Comparison of ENCODE assay signal across 1 cellular context in the genomic region with DNA sequence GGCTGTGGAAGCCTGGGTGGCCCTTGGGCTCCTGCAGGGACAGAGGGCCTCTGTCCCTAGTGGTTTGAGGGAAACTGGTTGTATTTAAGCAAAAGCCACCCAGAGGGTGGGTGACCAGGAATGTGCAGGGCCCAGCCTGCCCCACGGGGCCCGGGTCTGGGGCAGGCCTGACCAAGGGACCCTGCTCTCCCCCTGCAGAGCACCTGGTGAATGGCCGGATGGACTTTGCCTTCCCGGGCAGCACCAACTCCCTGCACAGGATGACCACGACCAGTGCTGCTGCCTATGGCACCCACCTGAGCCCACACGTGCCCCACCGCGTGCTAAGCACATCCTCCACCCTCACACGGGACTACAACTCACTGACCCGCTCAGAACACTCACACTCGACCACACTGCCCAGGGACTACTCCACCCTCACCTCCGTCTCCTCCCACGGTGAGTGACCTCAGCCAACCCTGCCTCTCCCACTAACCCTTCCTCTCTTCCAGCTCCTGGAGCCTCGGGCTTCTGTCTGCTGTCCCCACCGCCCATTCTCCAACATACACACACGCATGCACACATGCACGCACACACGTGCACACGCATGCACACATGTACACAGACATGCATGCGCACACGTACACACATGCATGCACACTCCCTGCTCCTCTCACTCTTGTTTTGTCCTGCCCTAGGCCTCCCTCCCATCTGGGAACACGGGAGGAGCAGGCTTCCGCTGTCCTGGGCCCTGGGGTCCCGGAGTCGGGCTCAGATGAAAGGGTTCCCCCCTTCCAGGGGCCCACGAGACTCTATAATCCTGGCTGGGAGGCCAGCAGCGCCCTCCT.
TF ChIP-seq lines count a peak whose summit lies in the region.

No MANE protein-coding gene starts in this region.

TF ChIP-seq in K562, 482 proteins besides CTCF, POLR2A, EP300 and RAD21 (continued from another document and continues in another):
- TF ChIP-seq, protein P1, sequence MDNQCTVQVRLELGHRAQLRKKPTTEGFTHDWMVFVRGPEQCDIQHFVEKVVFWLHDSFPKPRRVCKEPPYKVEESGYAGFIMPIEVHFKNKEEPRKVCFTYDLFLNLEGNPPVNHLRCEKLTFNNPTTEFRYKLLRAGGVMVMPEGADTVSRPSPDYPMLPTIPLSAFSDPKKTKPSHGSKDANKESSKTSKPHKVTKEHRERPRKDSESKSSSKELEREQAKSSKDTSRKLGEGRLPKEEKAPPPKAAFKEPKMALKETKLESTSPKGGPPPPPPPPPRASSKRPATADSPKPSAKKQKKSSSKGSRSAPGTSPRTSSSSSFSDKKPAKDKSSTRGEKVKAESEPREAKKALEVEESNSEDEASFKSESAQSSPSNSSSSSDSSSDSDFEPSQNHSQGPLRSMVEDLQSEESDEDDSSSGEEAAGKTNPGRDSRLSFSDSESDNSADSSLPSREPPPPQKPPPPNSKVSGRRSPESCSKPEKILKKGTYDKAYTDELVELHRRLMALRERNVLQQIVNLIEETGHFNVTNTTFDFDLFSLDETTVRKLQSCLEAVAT (IDR thresholded peaks at IDR 0.05): peak in 1 of 2 experiments; percentile 50; a peak in 1 of 4 replicates
- no peak for TF ChIP-seq ETV5 (CRISPR knock-in tag; IDR thresholded peaks at IDR 0.05; ENCODE audit: low read depth)
- no peak for TF ChIP-seq TSHZ1 (CRISPR knock-in tag; IDR thresholded peaks at IDR 0.05)
- TF ChIP-seq, protein P2, sequence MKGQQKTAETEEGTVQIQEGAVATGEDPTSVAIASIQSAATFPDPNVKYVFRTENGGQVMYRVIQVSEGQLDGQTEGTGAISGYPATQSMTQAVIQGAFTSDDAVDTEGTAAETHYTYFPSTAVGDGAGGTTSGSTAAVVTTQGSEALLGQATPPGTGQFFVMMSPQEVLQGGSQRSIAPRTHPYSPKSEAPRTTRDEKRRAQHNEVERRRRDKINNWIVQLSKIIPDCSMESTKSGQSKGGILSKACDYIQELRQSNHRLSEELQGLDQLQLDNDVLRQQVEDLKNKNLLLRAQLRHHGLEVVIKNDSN (CRISPR knock-in tag; IDR thresholded peaks at IDR 0.05): peak; percentile 30; the same call in 1 of the 2 replicates
- peak; percentile 21 for TF ChIP-seq HMGN3 (IDR thresholded peaks at IDR 0.05; ENCODE audit: borderline replicate concordance, extremely low read depth, insufficient read length, low read depth, low read length)
- TF ChIP-seq TRIM28 (IDR thresholded peaks at IDR 0.05): no peak
- peak; percentile 34; the same call in 1 of the 2 replicates for TF ChIP-seq ZNF263 (CRISPR knock-in tag; IDR thresholded peaks at IDR 0.05; ENCODE audit: borderline replicate concordance)
- TF ChIP-seq, protein P3, sequence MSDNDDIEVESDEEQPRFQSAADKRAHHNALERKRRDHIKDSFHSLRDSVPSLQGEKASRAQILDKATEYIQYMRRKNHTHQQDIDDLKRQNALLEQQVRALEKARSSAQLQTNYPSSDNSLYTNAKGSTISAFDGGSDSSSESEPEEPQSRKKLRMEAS (CRISPR knock-in tag; IDR thresholded peaks at IDR 0.05): peak; percentile 87
- no peak for TF ChIP-seq NFE2 (IDR thresholded peaks at IDR 0.05; ENCODE audit: low read depth)
- no peak for TF ChIP-seq PHF8 (IDR thresholded peaks at IDR 0.05; ENCODE audit: borderline replicate concordance, low read length)
- TF ChIP-seq BHLHE40 (IDR thresholded peaks at IDR 0.05; ENCODE audit: low read length): peak; percentile 84
- no peak for TF ChIP-seq ETS2 (tag; IDR thresholded peaks at IDR 0.05; ENCODE audit: borderline replicate concordance, poor library complexity, severe bottlenecking)
- TF ChIP-seq, protein P4, sequence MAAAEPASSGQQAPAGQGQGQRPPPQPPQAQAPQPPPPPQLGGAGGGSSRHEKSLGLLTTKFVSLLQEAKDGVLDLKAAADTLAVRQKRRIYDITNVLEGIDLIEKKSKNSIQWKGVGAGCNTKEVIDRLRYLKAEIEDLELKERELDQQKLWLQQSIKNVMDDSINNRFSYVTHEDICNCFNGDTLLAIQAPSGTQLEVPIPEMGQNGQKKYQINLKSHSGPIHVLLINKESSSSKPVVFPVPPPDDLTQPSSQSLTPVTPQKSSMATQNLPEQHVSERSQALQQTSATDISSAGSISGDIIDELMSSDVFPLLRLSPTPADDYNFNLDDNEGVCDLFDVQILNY (CRISPR knock-in tag; IDR thresholded peaks at IDR 0.05): 0 out of 2 replicates have a peak, but pooled peaks have one; percentile 57
- no peak for TF ChIP-seq GMEB1 (CRISPR knock-in tag; IDR thresholded peaks at IDR 0.05)
- TF ChIP-seq CREM (IDR thresholded peaks at IDR 0.05; ENCODE audit: low read depth): peak; percentile 1; the same call in 1 of the 2 replicates
- TF ChIP-seq SUPT5H (IDR thresholded peaks at IDR 0.05): 0 out of 2 replicates have a peak, but pooled peaks have one; percentile 31
- TF ChIP-seq, protein P5, sequence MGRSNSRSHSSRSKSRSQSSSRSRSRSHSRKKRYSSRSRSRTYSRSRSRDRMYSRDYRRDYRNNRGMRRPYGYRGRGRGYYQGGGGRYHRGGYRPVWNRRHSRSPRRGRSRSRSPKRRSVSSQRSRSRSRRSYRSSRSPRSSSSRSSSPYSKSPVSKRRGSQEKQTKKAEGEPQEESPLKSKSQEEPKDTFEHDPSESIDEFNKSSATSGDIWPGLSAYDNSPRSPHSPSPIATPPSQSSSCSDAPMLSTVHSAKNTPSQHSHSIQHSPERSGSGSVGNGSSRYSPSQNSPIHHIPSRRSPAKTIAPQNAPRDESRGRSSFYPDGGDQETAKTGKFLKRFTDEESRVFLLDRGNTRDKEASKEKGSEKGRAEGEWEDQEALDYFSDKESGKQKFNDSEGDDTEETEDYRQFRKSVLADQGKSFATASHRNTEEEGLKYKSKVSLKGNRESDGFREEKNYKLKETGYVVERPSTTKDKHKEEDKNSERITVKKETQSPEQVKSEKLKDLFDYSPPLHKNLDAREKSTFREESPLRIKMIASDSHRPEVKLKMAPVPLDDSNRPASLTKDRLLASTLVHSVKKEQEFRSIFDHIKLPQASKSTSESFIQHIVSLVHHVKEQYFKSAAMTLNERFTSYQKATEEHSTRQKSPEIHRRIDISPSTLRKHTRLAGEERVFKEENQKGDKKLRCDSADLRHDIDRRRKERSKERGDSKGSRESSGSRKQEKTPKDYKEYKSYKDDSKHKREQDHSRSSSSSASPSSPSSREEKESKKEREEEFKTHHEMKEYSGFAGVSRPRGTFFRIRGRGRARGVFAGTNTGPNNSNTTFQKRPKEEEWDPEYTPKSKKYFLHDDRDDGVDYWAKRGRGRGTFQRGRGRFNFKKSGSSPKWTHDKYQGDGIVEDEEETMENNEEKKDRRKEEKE (IDR thresholded peaks at IDR 0.05; ENCODE audit: borderline replicate concordance in 1 of 2, control insufficient read depth in 1 of 2, low read depth in 2 of 2, low read length in 1 of 2): no peak
- TF ChIP-seq KDM5B (IDR thresholded peaks at IDR 0.05; ENCODE audit: insufficient replicate concordance, low read depth, low read length): peak; percentile 65
- TF ChIP-seq RBBP5 (IDR thresholded peaks at IDR 0.05; ENCODE audit: borderline replicate concordance, insufficient read depth, low read length, poor library complexity, severe bottlenecking): peak; percentile 61
- TF ChIP-seq, protein P6, sequence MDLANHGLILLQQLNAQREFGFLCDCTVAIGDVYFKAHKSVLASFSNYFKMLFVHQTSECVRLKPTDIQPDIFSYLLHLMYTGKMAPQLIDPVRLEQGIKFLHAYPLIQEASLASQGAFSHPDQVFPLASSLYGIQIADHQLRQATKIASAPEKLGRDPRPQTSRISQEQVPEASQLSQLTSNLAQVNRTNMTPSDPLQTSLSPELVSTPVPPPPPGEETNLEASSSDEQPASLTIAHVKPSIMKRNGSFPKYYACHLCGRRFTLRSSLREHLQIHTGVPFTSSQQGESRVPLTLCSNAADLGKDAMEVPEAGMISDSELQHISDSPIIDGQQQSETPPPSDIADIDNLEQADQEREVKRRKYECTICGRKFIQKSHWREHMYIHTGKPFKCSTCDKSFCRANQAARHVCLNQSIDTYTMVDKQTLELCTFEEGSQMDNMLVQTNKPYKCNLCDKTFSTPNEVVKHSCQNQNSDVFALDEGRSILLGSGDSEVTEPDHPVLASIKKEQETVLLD (IDR thresholded peaks at IDR 0.05): 0 out of 2 replicates have a peak, but pooled peaks have one; percentile 52
- TF ChIP-seq ZFPM2 (CRISPR knock-in tag; IDR thresholded peaks at IDR 0.05): no peak
- no peak for TF ChIP-seq PTRF (tag; IDR thresholded peaks at IDR 0.05)
- TF ChIP-seq, protein P7, sequence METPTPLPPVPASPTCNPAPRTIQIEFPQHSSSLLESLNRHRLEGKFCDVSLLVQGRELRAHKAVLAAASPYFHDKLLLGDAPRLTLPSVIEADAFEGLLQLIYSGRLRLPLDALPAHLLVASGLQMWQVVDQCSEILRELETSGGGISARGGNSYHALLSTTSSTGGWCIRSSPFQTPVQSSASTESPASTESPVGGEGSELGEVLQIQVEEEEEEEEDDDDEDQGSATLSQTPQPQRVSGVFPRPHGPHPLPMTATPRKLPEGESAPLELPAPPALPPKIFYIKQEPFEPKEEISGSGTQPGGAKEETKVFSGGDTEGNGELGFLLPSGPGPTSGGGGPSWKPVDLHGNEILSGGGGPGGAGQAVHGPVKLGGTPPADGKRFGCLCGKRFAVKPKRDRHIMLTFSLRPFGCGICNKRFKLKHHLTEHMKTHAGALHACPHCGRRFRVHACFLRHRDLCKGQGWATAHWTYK (CRISPR knock-in tag; IDR thresholded peaks at IDR 0.05): no peak
- TF ChIP-seq CBFB (CRISPR knock-in tag; IDR thresholded peaks at IDR 0.05): no peak
- 0 out of 4 replicates have a peak, but pooled peaks of 1 of the 2 experiments have one; percentile 31 for TF ChIP-seq FOXK2 (conservative IDR thresholded peaks at IDR 0.05 in 1 of 2, IDR thresholded peaks at IDR 0.05 in 1 of 2; ENCODE audit: low read depth in 2 of 2)
- TF ChIP-seq RBFOX2 (IDR thresholded peaks at IDR 0.05; ENCODE audit: low read depth, low read length): no peak; the same call in 1 of the 2 replicates
- TF ChIP-seq BCOR (IDR thresholded peaks at IDR 0.05): peak; percentile 26; the same call in 1 of the 2 replicates
- TF ChIP-seq ZBTB7A (IDR thresholded peaks at IDR 0.05; ENCODE audit: borderline replicate concordance, control insufficient read depth, low read depth, low read length): peak; percentile 27; the same call in 1 of the 2 replicates
- no peak for TF ChIP-seq STAT5B (CRISPR knock-in tag; IDR thresholded peaks at IDR 0.05)
- peak; percentile 72 for TF ChIP-seq PHF20 (IDR thresholded peaks at IDR 0.05; ENCODE audit: partially characterized antibody)
- TF ChIP-seq EP400 (IDR thresholded peaks at IDR 0.05): peak; percentile 36; the same call in 1 of the 2 replicates
- no peak for TF ChIP-seq SMAD1 (IDR thresholded peaks at IDR 0.05; ENCODE audit: low read depth, low read length, partially characterized antibody)
- 0 out of 2 replicates have a peak, but pooled peaks have one; percentile 12 for TF ChIP-seq MTA2 (IDR thresholded peaks at IDR 0.05; ENCODE audit: low read depth)
- TF ChIP-seq HSF4 (CRISPR knock-in tag; IDR thresholded peaks at IDR 0.05; ENCODE audit: borderline replicate concordance): no peak
- no peak for TF ChIP-seq RNF219 (CRISPR knock-in tag; IDR thresholded peaks at IDR 0.05)
- TF ChIP-seq LEF1 (IDR thresholded peaks at IDR 0.05): peak; percentile 51; the same call in 1 of the 2 replicates
- TF ChIP-seq PYGO2 (tag; IDR thresholded peaks at IDR 0.05): no peak
- no peak for TF ChIP-seq ZBTB17 (CRISPR knock-in tag; IDR thresholded peaks at IDR 0.05)
- TF ChIP-seq FOXK1 (CRISPR knock-in tag; IDR thresholded peaks at IDR 0.05; ENCODE audit: borderline replicate concordance): peak; percentile 81; the same call in 1 of the 2 replicates
- TF ChIP-seq CEBPB (tag; IDR thresholded peaks at IDR 0.05): no peak
